In the genomic region with DNA sequence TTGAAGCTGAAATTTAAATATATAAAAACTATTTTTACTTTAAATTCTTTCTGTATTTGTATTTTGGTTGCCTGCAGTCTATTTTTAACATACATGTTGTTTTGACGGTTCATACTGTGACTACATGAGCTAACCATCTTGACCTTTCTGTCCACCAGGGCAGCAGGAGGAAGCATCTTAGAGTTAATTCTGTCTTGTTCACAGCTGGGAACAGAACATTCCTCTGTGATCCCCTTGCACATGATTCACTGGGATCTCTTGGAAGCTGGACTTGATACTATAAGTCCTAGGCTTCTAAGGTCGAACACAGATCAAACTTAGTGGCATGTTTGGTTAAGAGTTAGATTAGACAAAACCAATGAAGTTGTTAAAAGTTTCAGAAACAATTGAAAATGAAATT, we compare ENCODE assay signal across 14 cellular contexts.
A peak's percentile ranks its signal among the peaks of the same experiment; 100 is the strongest.
DNase-seq lines count a peak whose midpoint lies in the region; ATAC-seq and TF ChIP-seq lines count a peak whose summit lies in the region.
"Had no signal": no experiment of that assay in that cellular context is flagged by ENCODE, and none has a peak within 500 bp of the region (broad histone marks: within the 10 kb centered on the region; RNA-seq: fewer than 3 reads in every experiment).

No MANE protein-coding gene starts in this region.

- ATAC-seq in HG03025 (IDR thresholded peaks at IDR 0.05; ENCODE audit: low FRiP score, unreplicated experiment): no peak
- ATAC-seq: naive thymus-derived CD4-positive, alpha-beta T cell had no signal

- H3K27me3 ChIP-seq in ACC112 (ENCODE audit: insufficient read depth, low read length) (no peaks in the 10 kb centered on the region), muscle layer of duodenum (ENCODE audit: low read depth, low read length) (no peaks in the 10 kb centered on the region)
- H3K27me3 ChIP-seq: adrenal gland, MG63 had no signal

- CTCF ChIA-PET in RWPE1 (lab: Yijun Ruan, JAX): interaction anchor here (0.5 to 0.7 kb wide), 2 partner anchors 131 to 311 kb away, joined by 3 read pairs; no protein-coding TSS in a partner anchor

- POLR2A ChIA-PET in RWPE1 (lab: Yijun Ruan, JAX; ENCODE audit: low non-redundant PET): no interaction called here

- H3K36me3 ChIP-seq in ACC112 (ENCODE audit: insufficient read depth, low read length) (no peaks in the 10 kb centered on the region), muscle layer of duodenum (ENCODE audit: control insufficient read depth in 1 of 2, insufficient read depth in 2 of 2, low read length in 2 of 2) (no peaks in the 10 kb centered on the region)
- H3K36me3 ChIP-seq: adrenal gland, MG63 had no signal

- H3K4me1 ChIP-seq in ACC112 (ENCODE audit: control insufficient read depth, insufficient read depth, low read length, unreplicated experiment) (peaks cover 55% of the 10 kb centered on the region), muscle layer of duodenum (ENCODE audit: control insufficient read depth in 1 of 2, insufficient read depth in 2 of 2, low read length in 2 of 2) (peaks cover 17 to 52% of the 10 kb centered on the region in 2 donors)

- H3K4me3 ChIP-seq in ACC112 (ENCODE audit: low read depth, low read length) (no peak overlapping the region), fibroblast of mammary gland (ENCODE audit: control insufficient read depth, low read depth, low read length) (no peak overlapping the region), muscle layer of duodenum (ENCODE audit: low read depth in 1 of 2, low read length in 2 of 2) (no peak overlapping the region)
- H3K4me3 ChIP-seq: adrenal gland, MG63 had no signal

- H2AFZ ChIP-seq in ACC112 (ENCODE audit: low read length, unreplicated experiment): no peak overlapping the region

- H3K79me2 ChIP-seq in ACC112 (ENCODE audit: control insufficient read depth, insufficient read depth, low read length, unreplicated experiment): peaks cover 29% of the 10 kb centered on the region

- TF ChIP-seq CTCF in RWPE1 (conservative IDR thresholded peaks at IDR 0.05; ENCODE audit: low read depth) (no peak), fibroblast of mammary gland (conservative IDR thresholded peaks at IDR 0.05; ENCODE audit: control insufficient read depth, insufficient read depth, low read depth, low read length) (peak; percentile 8)

- DNase-seq in RWPE1 (ENCODE audit: low spot score) (peak; percentile 15), fibroblast of mammary gland (ENCODE audit: low read depth) (peak; percentile 94), mesenteric fat pad (ENCODE audit: low spot score) (no peak), OCI-M1 (lab: John Stamatoyannopoulos, UW) (no peak)
- DNase-seq in stimulated activated CD4-positive, alpha-beta T cell treated with anti-CD3 and anti-CD28 coated beads, Interleukin-4, amount 100 ng/mL, for 4 hours: no peak
- DNase-seq: adrenal gland; GOT3; MG63; naive thymus-derived CD4-positive, alpha-beta T cell; NCI-H526; stimulated activated CD4-positive, alpha-beta T cell treated with anti-CD3 and anti-CD28 coated beads, Interleukin-4, amount 100 ng/mL, for 1 hour had no signal

- H3K27ac ChIP-seq in ACC112 (ENCODE audit: low read depth, low read length) (peak overlapping the region; percentile 55), RWPE1 (no peak overlapping the region), muscle layer of duodenum (ENCODE audit: low read length) (peak overlapping the region; percentile 52)

- no peaks in the 10 kb centered on the region for H3K9me3 ChIP-seq in muscle layer of duodenum (ENCODE audit: control insufficient read depth in 1 of 2, low read length in 2 of 2)
- H3K9me3 ChIP-seq: adrenal gland, MG63 had no signal

Comparison
In these comparisons a context has a peak if more than half of its experiments do, and no peak if none do; other contexts are left out.
1. DNase-seq: peak in RWPE1 (single experiment) and fibroblast of mammary gland (single experiment); none in stimulated activated CD4-positive, alpha-beta T cell treated with anti-CD3 and anti-CD28 coated beads, Interleukin-4, amount 100 ng/mL, for 4 hours (0 of 2), mesenteric fat pad (single experiment) and OCI-M1 (single experiment).